8 cellular contexts compared by ENCODE assay signal in the genomic region with DNA sequence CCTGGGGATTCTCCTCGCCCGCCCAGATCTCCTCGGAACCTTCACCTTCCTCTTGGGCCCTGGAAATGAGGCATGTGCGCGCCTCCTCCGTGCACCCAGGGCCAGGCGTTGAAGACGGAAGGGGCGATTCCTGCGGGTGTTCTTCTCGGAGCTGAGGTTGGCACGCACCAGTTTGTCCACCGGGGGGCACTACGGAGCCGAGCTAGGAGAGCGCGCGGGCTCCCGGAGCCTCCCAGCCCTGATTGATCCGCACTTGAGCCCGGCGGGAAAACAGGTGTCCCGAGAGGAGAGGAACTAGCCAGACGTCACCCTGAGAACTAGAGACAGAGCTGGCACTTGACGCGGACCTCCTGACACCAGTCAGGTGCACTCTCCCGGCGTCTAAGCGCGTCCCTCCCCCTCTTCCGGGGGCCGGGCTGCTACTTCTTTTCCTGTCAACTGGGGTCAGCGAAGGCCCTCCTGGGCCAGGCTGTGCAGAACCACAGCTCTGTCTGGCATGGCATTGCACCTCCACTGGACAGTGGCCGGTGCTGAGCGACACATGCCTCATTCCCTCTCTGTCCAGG. TPM values are rescaled to one million over a fixed set of nuclear protein-coding genes. Genes with fewer than 3 reads are reported as not detected.
DNase-seq lines count a peak whose midpoint lies in the region; ATAC-seq and TF ChIP-seq lines count a peak whose summit lies in the region.

No MANE protein-coding gene starts in this region.

- intact Hi-C loops in left colon (cut with DNase I, micrococcal nuclease) = loop anchor here in 1 of 2 donors (10.0 kb wide), 1 partner anchor 150 kb away; no protein-coding TSS in a partner anchor

- peak; percentile 67 for ATAC-seq in HG03064 (IDR thresholded peaks at IDR 0.05; ENCODE audit: low read depth, unreplicated experiment)
- ATAC-seq in activated CD4-positive, CD25-positive, alpha-beta regulatory T cell treated with anti-CD3 and anti-CD28 coated beads, Interleukin-2, amount 50 U/mL, for 24 hours = peak; percentile 86 to 91
- peak; percentile 83 for ATAC-seq in left colon
- no peak for ATAC-seq in HG02970 (IDR thresholded peaks at IDR 0.05; ENCODE audit: low FRiP score, unreplicated experiment)

- peak overlapping the region; percentile 49 for H3K4me3 ChIP-seq in GM12865 (ENCODE audit: low read depth, low read length)

- DNase-seq in GM12865 (ENCODE audit: low read depth) = peak; percentile 78
- peak; percentile 66 for DNase-seq in NCI-H226
- peak; percentile 80 for DNase-seq in cerebellar cortex (ENCODE audit: low spot score)
- peak; percentile 88 to 95 for DNase-seq in left colon
- peak; percentile 70 to 76 for DNase-seq in stimulated activated CD4-positive, alpha-beta T cell treated with anti-CD3 and anti-CD28 coated beads, Interleukin-1b, Interleukin-23, amount 100 ng/mL, for 4 hours (ENCODE audit: low read depth in 2 of 2)

- TF ChIP-seq CTCF in GM12865 (IDR thresholded peaks at IDR 0.05; ENCODE audit: insufficient read depth, low read depth, low read length, missing control alignments) = peak; percentile 85

RNA-seq across cellular contexts. Expression of a gene that starts 18.3 kb away (rescaled TPM):
- total RNA-seq in left colon = 100 to 1,000 TPM; 274 to 381 TPM

RNA-seq across cellular contexts. Expression of a gene that starts 21.8 kb away (rescaled TPM):
- 1 to 10 TPM; 1.9 to 4.8 TPM for total RNA-seq in left colon
